20 cellular contexts compared by ENCODE assay signal in genomic region chr11:86748296-86748695, GRCh38. TPM values are rescaled to one million over a fixed set of nuclear protein-coding genes. Genes with fewer than 3 reads are reported as not detected.
A peak's percentile ranks its signal among the peaks of the same experiment; 100 is the strongest.
DNase-seq lines count a peak whose midpoint lies in the region; ATAC-seq and TF ChIP-seq lines count a peak whose summit lies in the region.
"Had no signal": no experiment of that assay in that cellular context is flagged by ENCODE, and none has a peak within 500 bp of the region (broad histone marks: within the 10 kb centered on the region; RNA-seq: fewer than 3 reads in every experiment).

No MANE protein-coding gene starts in this region.

- no peak for TF ChIP-seq POLR2A in IMR-90 (IDR thresholded peaks at IDR 0.05; ENCODE audit: low read depth, low read length)

- H3K9ac ChIP-seq in IMR-90 (ENCODE audit: low read depth, low read length), result no peak overlapping the region

- H3K9me3 ChIP-seq in IMR-90 (ENCODE audit: control insufficient read depth, insufficient read depth, low read length), result no peaks in the 10 kb centered on the region
- H3K9me3 ChIP-seq: spleen had no signal

- dilution Hi-C loops in IMR-90 (cut with HindIII; ENCODE audit: low sequenced_read_pairs, unreplicated experiment), result no loop called here

- H2BK120ac ChIP-seq in IMR-90 (ENCODE audit: low read depth, low read length), result peak overlapping the region; percentile 80

- H3K4me3 Mint-ChIP-seq in chondrocyte (ENCODE audit: unreplicated experiment), result no peak overlapping the region
- H3K4me3 Mint-ChIP-seq in neural crest cell, result no peak overlapping the region
- H3K4me3 Mint-ChIP-seq in CD14-positive monocyte, result no peak overlapping the region
- H3K4me3 Mint-ChIP-seq: activated CD4-positive, alpha-beta T cell treated with anti-CD3 and anti-CD28 coated beads, Interleukin-2, amount 10 ng/mL, durations not matched to agents 7 days and 5 days; CD4-positive, alpha-beta T cell; naive thymus-derived CD4-positive, alpha-beta T cell had no signal

- CTCF ChIA-PET in IMR-90 (lab: Yijun Ruan, JAX), result interaction anchor here (1.9 kb wide), 1 partner anchor 70 kb away, joined by 4 read pairs; no protein-coding TSS in a partner anchor

- H4K20me1 ChIP-seq in IMR-90 (ENCODE audit: insufficient read depth, low read length), result no peaks in the 10 kb centered on the region

- no peak for TF ChIP-seq CTCF in IMR-90 (conservative IDR thresholded peaks at IDR 0.05; ENCODE audit: low read depth, low read length)
- TF ChIP-seq CTCF in chondrocyte (IDR thresholded peaks at IDR 0.05), result no peak
- no peak for TF ChIP-seq CTCF in neural crest cell (conservative IDR thresholded peaks at IDR 0.05)
- TF ChIP-seq CTCF in CD14-positive monocyte (IDR thresholded peaks at IDR 0.05), result no peak

- POLR2A ChIA-PET in IMR-90 (lab: Charles Lee; ENCODE audit: unreplicated experiment), result no interaction called here

- peak overlapping the region; percentile 73; the same call in 1 of the 2 replicates for H3K14ac ChIP-seq in IMR-90 (replicated peaks; ENCODE audit: low read depth, low read length)

- no peaks in the 10 kb centered on the region for H3K36me3 Mint-ChIP-seq in chondrocyte (ENCODE audit: low read depth)
- H3K36me3 Mint-ChIP-seq in neural crest cell (ENCODE audit: low read depth), result no peaks in the 10 kb centered on the region
- H3K36me3 Mint-ChIP-seq in CD14-positive monocyte, result no peaks in the 10 kb centered on the region
- H3K36me3 Mint-ChIP-seq: naive thymus-derived CD4-positive, alpha-beta T cell had no signal

- peak overlapping the region; percentile 18 for H2BK20ac ChIP-seq in IMR-90 (ENCODE audit: low read depth, low read length)

- H3K18ac ChIP-seq in IMR-90 (ENCODE audit: low read depth, low read length), result peak overlapping the region; percentile 42; the same call in 1 of the 2 replicates

- peaks cover 13% of the 10 kb centered on the region for H3K9me1 ChIP-seq in IMR-90 (ENCODE audit: insufficient read depth, low read length)

- in situ Hi-C loops in IMR-90 (cut with MboI; ENCODE audit: low sequenced_read_pairs), result no loop called here

- H3K9me3 Mint-ChIP-seq in chondrocyte (ENCODE audit: low read depth) (no peaks in the 10 kb centered on the region), neural crest cell (no peaks in the 10 kb centered on the region), CD14-positive monocyte (peaks cover 0 to 2% (median 0%) of the 10 kb centered on the region in 7 donors)
- H3K9me3 Mint-ChIP-seq: activated CD4-positive, alpha-beta T cell treated with anti-CD3 and anti-CD28 coated beads, Interleukin-2, amount 10 ng/mL, durations not matched to agents 7 days and 5 days; CD4-positive, alpha-beta T cell had no signal

- TF ChIP-seq RAD21 in IMR-90 (IDR thresholded peaks at IDR 0.05; ENCODE audit: low read length), result no peak

- peak overlapping the region; percentile 81 for H4K91ac ChIP-seq in IMR-90 (ENCODE audit: insufficient read depth, low read depth, low read length)

- H2AK5ac ChIP-seq in IMR-90 (ENCODE audit: low read depth, low read length), result peak overlapping the region; percentile 54

- no peaks in the 10 kb centered on the region for H3K27me3 ChIP-seq in IMR-90 (ENCODE audit: control insufficient read depth, insufficient read depth, low read length)
- H3K27me3 ChIP-seq: foreskin keratinocyte, spleen had no signal

- peak overlapping the region; percentile 83 for H3K4ac ChIP-seq in IMR-90 (ENCODE audit: low read depth, low read length)

- peaks cover 10% of the 10 kb centered on the region for H3K4me1 ChIP-seq in IMR-90 (ENCODE audit: control insufficient read depth, insufficient read depth, low read length)
- H3K4me1 ChIP-seq: spleen had no signal

- H3K27ac ChIP-seq in IMR-90 (ENCODE audit: insufficient read depth, low read length), result no peak overlapping the region
- H3K27ac ChIP-seq: foreskin keratinocyte, spleen had no signal

- H2BK15ac ChIP-seq in IMR-90 (ENCODE audit: low read depth, low read length), result peak overlapping the region; percentile 65; the same call in 2 of the 3 replicates

- intact Hi-C loops in IMR-90 (cut with micrococcal nuclease) (no loop called here), CD14-positive monocyte (cut with micrococcal nuclease) (no loop called here)

- no peak overlapping the region for H2AK9ac ChIP-seq in IMR-90 (replicated peaks; ENCODE audit: low read depth, low read length, poor library complexity)

- H3K23ac ChIP-seq in IMR-90 (ENCODE audit: low read depth, low read length), result no peak overlapping the region

- H3K27ac Mint-ChIP-seq in chondrocyte (ENCODE audit: unreplicated experiment), result peak overlapping the region; percentile 89
- peak overlapping the region; percentile 85 for H3K27ac Mint-ChIP-seq in neural crest cell (ENCODE audit: unreplicated experiment)
- H3K27ac Mint-ChIP-seq in CD14-positive monocyte, result no peak overlapping the region
- H3K27ac Mint-ChIP-seq: activated CD4-positive, alpha-beta T cell treated with anti-CD3 and anti-CD28 coated beads, Interleukin-2, amount 10 ng/mL, durations not matched to agents 7 days and 5 days; CD4-positive, alpha-beta T cell; naive thymus-derived CD4-positive, alpha-beta T cell had no signal

- H2BK5ac ChIP-seq in IMR-90 (ENCODE audit: low read depth, low read length, poor library complexity, severe bottlenecking), result no peak overlapping the region

- peak; percentile 25; the same call in 1 of the 2 replicates for ATAC-seq in IMR-90 (ENCODE audit: low read depth)
- ATAC-seq in HG03457 (IDR thresholded peaks at IDR 0.05; ENCODE audit: unreplicated experiment), result no peak
- ATAC-seq: foreskin keratinocyte; naive thymus-derived CD4-positive, alpha-beta T cell had no signal

- no peaks in the 10 kb centered on the region for H3K27me3 Mint-ChIP-seq in chondrocyte (ENCODE audit: low read depth)
- no peaks in the 10 kb centered on the region for H3K27me3 Mint-ChIP-seq in neural crest cell (ENCODE audit: low read depth)
- peaks cover 0 to 3% (median 2%) of the 10 kb centered on the region in 3 donors for H3K27me3 Mint-ChIP-seq in CD14-positive monocyte (ENCODE audit: low read depth in 3 of 3)

- no peaks in the 10 kb centered on the region for H3K36me3 ChIP-seq in IMR-90 (ENCODE audit: control insufficient read depth, insufficient read depth, low read length)
- H3K36me3 ChIP-seq: spleen had no signal

- H3K4me2 ChIP-seq in IMR-90 (ENCODE audit: low read depth, low read length), result no peak overlapping the region

- H2AFZ ChIP-seq in IMR-90 (replicated peaks; ENCODE audit: low read length, poor library complexity), result peak overlapping the region; percentile 58

- no peak overlapping the region for H3K56ac ChIP-seq in IMR-90 (ENCODE audit: extremely low read depth, insufficient read depth, low read length)

- H3K4me1 Mint-ChIP-seq in chondrocyte (ENCODE audit: low read depth) (peaks cover 67% of the 10 kb centered on the region), neural crest cell (peaks cover 6% of the 10 kb centered on the region), CD14-positive monocyte (peaks cover 5% of the 10 kb centered on the region)

- H4K5ac ChIP-seq in IMR-90 (ENCODE audit: low read depth, low read length), result peak overlapping the region; percentile 4; the same call in 1 of the 2 replicates

- no peak overlapping the region for H3K4me3 ChIP-seq in IMR-90 (ENCODE audit: insufficient read depth, low read depth, low read length)
- H3K4me3 ChIP-seq: spleen had no signal

- DNase-seq in AG08395 (ENCODE audit: low spot score) (peak; percentile 36), IMR-90 (no peak), chondrocyte (ENCODE audit: low spot score) (no peak), neural crest cell (ENCODE audit: low read depth, low spot score) (no peak), CD14-positive monocyte (ENCODE audit: low spot score) (no peak), glomerular visceral epithelial cell (ENCODE audit: extremely low spot score) (no peak), D341Med (ENCODE audit: low spot score) (no peak)
- DNase-seq: activated CD4-positive, alpha-beta T cell treated with anti-CD3 and anti-CD28 coated beads, Interleukin-2, amount 10 ng/mL, durations not matched to agents 7 days and 5 days; CD4-positive, alpha-beta T cell; DMS79 treated with DMSO at 0.1 percent for 48 hours; foreskin keratinocyte; hippocampal formation; islet precursor cell; KBM-7; naive thymus-derived CD4-positive, alpha-beta T cell; NCI-H2107; NCI-H524; spleen; T-helper 1 cell had no signal

- no CpG with 5 or more reads among the region's 4 CpGs for WGBS in IMR-90 (ENCODE audit: extremely low coverage in 2 of 2, insufficient read length in 1 of 2), 2 experiments

- H3K79me1 ChIP-seq in IMR-90 (ENCODE audit: low read depth in 1 of 2, low read length in 2 of 2), result no peaks in the 10 kb centered on the region

- BruUV-seq in IMR-90 (replicated peaks; lab: Mats Ljungman, UMichigan), result no TSS peak

- H4K8ac ChIP-seq in IMR-90 (ENCODE audit: low read depth in 2 of 2, low read length in 2 of 2), result peak overlapping the region in 1 of 2 experiments; percentile 20; a peak in 2 of 4 replicates

TF ChIP-seq in IMR-90, 13 proteins besides CTCF, POLR2A, EP300 and RAD21 (continues in another document):
- no peak for TF ChIP-seq BHLHE40 (IDR thresholded peaks at IDR 0.05; ENCODE audit: low read depth, low read length)
- TF ChIP-seq SMC3 (IDR thresholded peaks at IDR 0.05; ENCODE audit: low read depth, low read length), result no peak
- no peak for TF ChIP-seq MAZ (IDR thresholded peaks at IDR 0.05; ENCODE audit: borderline replicate concordance, low read depth, low read length)
- no peak for TF ChIP-seq RFX5 (IDR thresholded peaks at IDR 0.05; ENCODE audit: low read depth, low read length)
- no peak for TF ChIP-seq CHD1 (IDR thresholded peaks at IDR 0.05; ENCODE audit: low read depth, low read length)
- TF ChIP-seq NFE2L2 (IDR thresholded peaks at IDR 0.05; ENCODE audit: low read depth, low read length), result no peak
- TF ChIP-seq ELK1 (IDR thresholded peaks at IDR 0.05; ENCODE audit: borderline replicate concordance, low read depth, low read length), result no peak
- TF ChIP-seq MAFK (IDR thresholded peaks at IDR 0.05; ENCODE audit: low read depth, low read length), result no peak

RNA-seq across cellular contexts. Expression of gene PRSS23, which starts 52.0 kb away (rescaled TPM):
- total RNA-seq in IMR-90 (2012; rRNA removed), result 123 and 199 TPM in 2 replicates
- 82.8 and 100 TPM in 2 replicates for polyA plus RNA-seq in IMR-90 (2012; rRNA removed)
- polyA plus RNA-seq in IMR-90 (2012; cell fraction: cytosol; rRNA removed), result 29.4 and 33.7 TPM in 2 replicates
- 12.6 and 23.8 TPM in 2 replicates for polyA plus RNA-seq in IMR-90 (2012; cell fraction: nucleus; rRNA removed; ENCODE audit: low replicate concordance)
- 464 to 742 TPM (median 737 TPM) in 3 replicates for total RNA-seq in chondrocyte
- 27.5 and 27.6 TPM in 2 replicates for total RNA-seq in neural crest cell
- polyA plus RNA-seq in CD14-positive monocyte, result under 1 TPM; 0.08 to 0.19 TPM

Comparison
In these comparisons a context has a peak if more than half of its experiments do, and no peak if none do; other contexts are left out.
1. H3K27ac Mint-ChIP-seq: peak in chondrocyte (single experiment) and neural crest cell (single experiment); none in CD14-positive monocyte (0 of 7).